Comparison of ENCODE assay signal across 8 cellular contexts in the genomic region with DNA sequence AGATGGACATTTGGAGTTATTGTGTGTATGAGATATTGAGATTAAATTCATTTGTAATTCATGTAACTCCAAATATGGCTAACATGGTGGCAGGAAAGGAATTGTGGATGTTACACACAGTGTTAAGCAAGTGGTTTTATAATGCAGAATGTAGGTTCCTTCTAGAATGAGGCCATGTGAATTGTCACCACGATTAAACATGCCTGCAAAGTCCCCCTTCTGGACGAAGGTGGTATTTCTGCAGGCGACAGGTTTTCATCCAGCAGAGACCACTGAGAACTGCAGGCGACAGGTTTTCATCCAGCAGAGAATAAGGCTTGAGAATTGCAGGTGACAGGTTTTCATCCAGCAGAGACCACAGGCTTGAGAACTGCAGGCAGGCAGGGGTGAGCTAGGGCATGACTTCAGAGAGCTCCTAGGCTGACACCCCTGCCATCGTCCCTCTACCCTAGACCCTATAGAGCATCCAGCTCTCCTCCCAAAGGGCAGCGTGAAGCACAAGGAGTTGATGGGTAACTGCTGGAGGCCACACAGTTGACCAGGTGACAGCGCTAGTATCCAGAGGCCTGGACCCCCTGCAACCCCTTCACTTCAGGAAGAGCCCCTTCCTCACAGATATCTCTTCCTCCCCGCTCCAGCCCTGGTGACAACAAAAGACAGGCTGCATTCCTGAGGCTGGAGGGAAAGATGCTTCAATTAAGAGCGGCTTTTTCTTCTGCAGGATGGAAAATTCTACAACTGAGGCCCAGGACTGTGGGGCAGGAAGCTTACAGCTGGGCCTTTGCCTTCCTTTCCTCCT.
DNase-seq lines count a peak whose midpoint lies in the region; ATAC-seq and TF ChIP-seq lines count a peak whose summit lies in the region.

No MANE protein-coding gene starts in this region.

- H3K4me3 ChIP-seq in Jurkat, Clone E6-1 (ENCODE audit: low read length) = no peak overlapping the region

- DNase-seq in EL = peak; percentile 36
- peak; percentile 63 for DNase-seq in Jurkat, Clone E6-1 (ENCODE audit: low read depth, low spot score)
- peak; percentile 43 for DNase-seq in activated naive CD8-positive, alpha-beta T cell treated with anti-CD3 and anti-CD28 coated beads, Interleukin-2, amount 50 U/mL, for 16 hours (ENCODE audit: low read depth, low spot score)
- DNase-seq in hepatic stellate cell (ENCODE audit: low spot score) = peak; percentile 45
- DNase-seq in stimulated activated CD4-positive, alpha-beta T cell treated with anti-CD3 and anti-CD28 coated beads, Interleukin-1b, Interleukin-23, amount 100 ng/mL, for 4 hours (ENCODE audit: low read depth in 2 of 2) = peak; percentile 27 to 38

- ATAC-seq in SK-N-SH treated with all-trans-retinoic acid at 6 μM for 48 hours (peak; percentile 82), GM19452 (IDR thresholded peaks at IDR 0.05; ENCODE audit: unreplicated experiment) (no peak), HG02840 (IDR thresholded peaks at IDR 0.05; ENCODE audit: low FRiP score, unreplicated experiment) (no peak)

TF ChIP-seq in SK-N-SH treated with all-trans-retinoic acid at 6 μM for 48 hours, 23 proteins besides CTCF, POLR2A, EP300 and RAD21:
- no peak for TF ChIP-seq BACH2 (CRISPR knock-in tag; IDR thresholded peaks at IDR 0.05; ENCODE audit: borderline replicate concordance)
- TF ChIP-seq GLIS3 (CRISPR knock-in tag; IDR thresholded peaks at IDR 0.05) = no peak
- TF ChIP-seq ZNF70 (CRISPR knock-in tag; IDR thresholded peaks at IDR 0.05) = no peak
- TF ChIP-seq ZFP30 (CRISPR knock-in tag; IDR thresholded peaks at IDR 0.05) = no peak
- no peak for TF ChIP-seq CSDC2 (CRISPR knock-in tag; IDR thresholded peaks at IDR 0.05)
- TF ChIP-seq, protein P1, sequence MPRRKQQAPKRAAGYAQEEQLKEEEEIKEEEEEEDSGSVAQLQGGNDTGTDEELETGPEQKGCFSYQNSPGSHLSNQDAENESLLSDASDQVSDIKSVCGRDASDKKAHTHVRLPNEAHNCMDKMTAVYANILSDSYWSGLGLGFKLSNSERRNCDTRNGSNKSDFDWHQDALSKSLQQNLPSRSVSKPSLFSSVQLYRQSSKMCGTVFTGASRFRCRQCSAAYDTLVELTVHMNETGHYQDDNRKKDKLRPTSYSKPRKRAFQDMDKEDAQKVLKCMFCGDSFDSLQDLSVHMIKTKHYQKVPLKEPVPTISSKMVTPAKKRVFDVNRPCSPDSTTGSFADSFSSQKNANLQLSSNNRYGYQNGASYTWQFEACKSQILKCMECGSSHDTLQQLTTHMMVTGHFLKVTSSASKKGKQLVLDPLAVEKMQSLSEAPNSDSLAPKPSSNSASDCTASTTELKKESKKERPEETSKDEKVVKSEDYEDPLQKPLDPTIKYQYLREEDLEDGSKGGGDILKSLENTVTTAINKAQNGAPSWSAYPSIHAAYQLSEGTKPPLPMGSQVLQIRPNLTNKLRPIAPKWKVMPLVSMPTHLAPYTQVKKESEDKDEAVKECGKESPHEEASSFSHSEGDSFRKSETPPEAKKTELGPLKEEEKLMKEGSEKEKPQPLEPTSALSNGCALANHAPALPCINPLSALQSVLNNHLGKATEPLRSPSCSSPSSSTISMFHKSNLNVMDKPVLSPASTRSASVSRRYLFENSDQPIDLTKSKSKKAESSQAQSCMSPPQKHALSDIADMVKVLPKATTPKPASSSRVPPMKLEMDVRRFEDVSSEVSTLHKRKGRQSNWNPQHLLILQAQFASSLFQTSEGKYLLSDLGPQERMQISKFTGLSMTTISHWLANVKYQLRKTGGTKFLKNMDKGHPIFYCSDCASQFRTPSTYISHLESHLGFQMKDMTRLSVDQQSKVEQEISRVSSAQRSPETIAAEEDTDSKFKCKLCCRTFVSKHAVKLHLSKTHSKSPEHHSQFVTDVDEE (CRISPR knock-in tag; IDR thresholded peaks at IDR 0.05) = no peak
- TF ChIP-seq TOX (CRISPR knock-in tag; IDR thresholded peaks at IDR 0.05; ENCODE audit: borderline replicate concordance) = no peak
- TF ChIP-seq PPARA (CRISPR knock-in tag; IDR thresholded peaks at IDR 0.05; ENCODE audit: borderline replicate concordance) = no peak
- TF ChIP-seq, protein P2, sequence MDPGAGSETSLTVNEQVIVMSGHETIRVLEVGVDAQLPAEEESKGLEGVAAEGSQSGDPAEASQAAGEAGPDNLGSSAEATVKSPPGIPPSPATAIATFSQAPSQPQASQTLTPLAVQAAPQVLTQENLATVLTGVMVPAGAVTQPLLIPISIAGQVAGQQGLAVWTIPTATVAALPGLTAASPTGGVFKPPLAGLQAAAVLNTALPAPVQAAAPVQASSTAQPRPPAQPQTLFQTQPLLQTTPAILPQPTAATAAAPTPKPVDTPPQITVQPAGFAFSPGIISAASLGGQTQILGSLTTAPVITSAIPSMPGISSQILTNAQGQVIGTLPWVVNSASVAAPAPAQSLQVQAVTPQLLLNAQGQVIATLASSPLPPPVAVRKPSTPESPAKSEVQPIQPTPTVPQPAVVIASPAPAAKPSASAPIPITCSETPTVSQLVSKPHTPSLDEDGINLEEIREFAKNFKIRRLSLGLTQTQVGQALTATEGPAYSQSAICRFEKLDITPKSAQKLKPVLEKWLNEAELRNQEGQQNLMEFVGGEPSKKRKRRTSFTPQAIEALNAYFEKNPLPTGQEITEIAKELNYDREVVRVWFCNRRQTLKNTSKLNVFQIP (CRISPR knock-in tag; IDR thresholded peaks at IDR 0.05; ENCODE audit: borderline replicate concordance, low read depth) = no peak
- TF ChIP-seq ARNTL (CRISPR knock-in tag; IDR thresholded peaks at IDR 0.05; ENCODE audit: borderline replicate concordance, low read depth) = no peak
- TF ChIP-seq OSR1 (CRISPR knock-in tag; IDR thresholded peaks at IDR 0.05) = no peak
- no peak for TF ChIP-seq ZFP3 (CRISPR knock-in tag; IDR thresholded peaks at IDR 0.05)
- TF ChIP-seq, protein P3, sequence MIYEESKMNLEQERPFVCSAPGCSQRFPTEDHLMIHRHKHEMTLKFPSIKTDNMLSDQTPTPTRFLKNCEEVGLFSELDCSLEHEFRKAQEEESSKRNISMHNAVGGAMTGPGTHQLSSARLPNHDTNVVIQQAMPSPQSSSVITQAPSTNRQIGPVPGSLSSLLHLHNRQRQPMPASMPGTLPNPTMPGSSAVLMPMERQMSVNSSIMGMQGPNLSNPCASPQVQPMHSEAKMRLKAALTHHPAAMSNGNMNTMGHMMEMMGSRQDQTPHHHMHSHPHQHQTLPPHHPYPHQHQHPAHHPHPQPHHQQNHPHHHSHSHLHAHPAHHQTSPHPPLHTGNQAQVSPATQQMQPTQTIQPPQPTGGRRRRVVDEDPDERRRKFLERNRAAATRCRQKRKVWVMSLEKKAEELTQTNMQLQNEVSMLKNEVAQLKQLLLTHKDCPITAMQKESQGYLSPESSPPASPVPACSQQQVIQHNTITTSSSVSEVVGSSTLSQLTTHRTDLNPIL (CRISPR knock-in tag; IDR thresholded peaks at IDR 0.05; ENCODE audit: low read depth) = no peak
